Comparison of ENCODE assay signal across 26 cellular contexts in genomic region chr12:62738611-62739010, GRCh38.
DNase-seq lines count a peak whose midpoint lies in the region; FAIRE-seq and TF ChIP-seq lines count a peak whose summit lies in the region.
"Had no signal": no experiment of that assay in that cellular context is flagged by ENCODE, and none has a peak within 500 bp of the region (broad histone marks: within the 10 kb centered on the region; RNA-seq: fewer than 3 reads in every experiment).

No MANE protein-coding gene starts in this region.

- H3K4me2 ChIP-seq in astrocyte (ENCODE audit: low read length), result peak overlapping the region; percentile 15
- H3K4me2 ChIP-seq: BLaER1 had no signal

- no peak overlapping the region for H2AFZ ChIP-seq in astrocyte (ENCODE audit: low read depth, low read length)

- H3K27me3 ChIP-seq in astrocyte (ENCODE audit: insufficient read depth, low read length) (no peaks in the 10 kb centered on the region), esophagus muscularis mucosa (no peaks in the 10 kb centered on the region)
- H3K27me3 ChIP-seq: BLaER1, left lung, transverse colon had no signal

- H3K9me3 Mint-ChIP-seq in astrocyte (ENCODE audit: unreplicated experiment) (peaks cover 2% of the 10 kb centered on the region), osteocyte (ENCODE audit: unreplicated experiment) (no peaks in the 10 kb centered on the region)
- H3K9me3 Mint-ChIP-seq: activated CD4-positive, alpha-beta T cell treated with anti-CD3 and anti-CD28 coated beads, Interleukin-2, amount 10 ng/mL, durations not matched to agents 24 days and 14 days; activated T-cell treated with anti-CD3 and anti-CD28 coated beads, Interleukin-2, amount 50 U/mL, for 4 hours; naive thymus-derived CD4-positive, alpha-beta T cell had no signal

- no peak overlapping the region for H3K9ac ChIP-seq in astrocyte (ENCODE audit: low read length)
- H3K9ac ChIP-seq: BLaER1, GM23248 had no signal

- H4K20me1 ChIP-seq in astrocyte (ENCODE audit: insufficient read depth, low read length), result no peaks in the 10 kb centered on the region
- H4K20me1 ChIP-seq: BLaER1 had no signal

- H3K27ac ChIP-seq in astrocyte (ENCODE audit: low read depth, low read length), result no peak overlapping the region
- no peak overlapping the region for H3K27ac ChIP-seq in esophagus muscularis mucosa (replicated peaks in 1 of 4)
- H3K27ac ChIP-seq: BLaER1, GM23248, left lung, transverse colon had no signal

- 94% methylated on average over 8 of the region's 8 CpGs for WGBS in esophagus muscularis mucosa

- DNase-seq in G401 (ENCODE audit: low spot score) (peak; percentile 44), NCI-H1694 treated with DMSO at 0.1 percent for 48 hours (lab: John Stamatoyannopoulos, UW) (peak; percentile 31), astrocyte (ENCODE audit: low read depth) (no peak), osteocyte (ENCODE audit: extremely low spot score, unreplicated experiment) (no peak), esophagus muscularis mucosa (ENCODE audit: extremely low spot score) (no peak), NCI-H2196 treated with DMSO at 0.1 percent for 48 hours (lab: John Stamatoyannopoulos, UW; ENCODE audit: unreplicated experiment) (no peak), HK-2 (ENCODE audit: unreplicated experiment) (no peak)
- DNase-seq: activated CD4-positive, alpha-beta T cell treated with anti-CD3 and anti-CD28 coated beads, Interleukin-2, amount 10 ng/mL, durations not matched to agents 24 days and 14 days; activated gamma-delta T cell treated with Interleukin-2 at 50 U/mL for 16 hours; activated T-cell treated with anti-CD3 and anti-CD28 coated beads, Interleukin-2, amount 50 U/mL, for 4 hours; Caco-2; central memory CD4-positive, alpha-beta T cell; dermis blood vessel endothelial cell; GM23248; left lung; naive thymus-derived CD4-positive, alpha-beta T cell; NCI-H1092; NCI-H2029; NCI-H446 treated with DMSO at 0.1 percent for 48 hours; occipital lobe; Right ventricle myocardium superior; transverse colon had no signal

- no peak overlapping the region for H3K27ac Mint-ChIP-seq in astrocyte (ENCODE audit: unreplicated experiment)
- peak overlapping the region; percentile 38 for H3K27ac Mint-ChIP-seq in osteocyte (ENCODE audit: unreplicated experiment)
- H3K27ac Mint-ChIP-seq: activated CD4-positive, alpha-beta T cell treated with anti-CD3 and anti-CD28 coated beads, Interleukin-2, amount 10 ng/mL, durations not matched to agents 24 days and 14 days; naive thymus-derived CD4-positive, alpha-beta T cell had no signal

- FAIRE-seq in astrocyte (lab: Jason Lieb, UNC), result peak; percentile 37
- FAIRE-seq: HepG2, islet of Langerhans had no signal

- intact Hi-C loops in esophagus muscularis mucosa (cut with DNase I), result loop anchor here (10.0 kb wide), 1 partner anchor 104 kb away; no protein-coding TSS in a partner anchor

- in situ Hi-C loops in G401 (cut with HindIII; ENCODE audit: low sequenced_read_pairs), result no loop called here

- TF ChIP-seq EP300 in esophagus muscularis mucosa (IDR thresholded peaks at IDR 0.05), result no peak

- no peaks in the 10 kb centered on the region for H3K79me2 ChIP-seq in astrocyte (ENCODE audit: insufficient read depth, low read length)

- H3K4me3 ChIP-seq in astrocyte (ENCODE audit: insufficient read depth, low read depth, low read length) (no peak overlapping the region), esophagus muscularis mucosa (no peak overlapping the region)
- H3K4me3 ChIP-seq: BLaER1, GM23248, left lung, skin epidermis, transverse colon had no signal

- H3K36me3 Mint-ChIP-seq in astrocyte (ENCODE audit: low read depth, unreplicated experiment), result peaks cover 1% of the 10 kb centered on the region
- peaks cover 24% of the 10 kb centered on the region for H3K36me3 Mint-ChIP-seq in osteocyte (ENCODE audit: unreplicated experiment)
- H3K36me3 Mint-ChIP-seq: naive thymus-derived CD4-positive, alpha-beta T cell had no signal

- H3K4me3 Mint-ChIP-seq in astrocyte (ENCODE audit: unreplicated experiment), result no peak overlapping the region
- H3K4me3 Mint-ChIP-seq in osteocyte (ENCODE audit: unreplicated experiment), result no peak overlapping the region
- H3K4me3 Mint-ChIP-seq: activated CD4-positive, alpha-beta T cell treated with anti-CD3 and anti-CD28 coated beads, Interleukin-2, amount 10 ng/mL, durations not matched to agents 24 days and 14 days; activated T-cell treated with anti-CD3 and anti-CD28 coated beads, Interleukin-2, amount 50 U/mL, for 4 hours; naive thymus-derived CD4-positive, alpha-beta T cell had no signal

- H3K27me3 Mint-ChIP-seq in astrocyte (ENCODE audit: low read depth, unreplicated experiment) (no peaks in the 10 kb centered on the region), osteocyte (ENCODE audit: unreplicated experiment) (no peaks in the 10 kb centered on the region)

- H3K4me1 Mint-ChIP-seq in astrocyte (ENCODE audit: low read depth, unreplicated experiment), result peaks cover 21% of the 10 kb centered on the region
- peaks cover 50% of the 10 kb centered on the region for H3K4me1 Mint-ChIP-seq in osteocyte (ENCODE audit: unreplicated experiment)

- no peak for TF ChIP-seq CTCF in astrocyte (IDR thresholded peaks at IDR 0.05; ENCODE audit: insufficient read depth, low read depth, low read length)
- TF ChIP-seq CTCF in osteocyte (IDR thresholded peaks at IDR 0.05), result no peak
- TF ChIP-seq CTCF in esophagus muscularis mucosa (IDR thresholded peaks at IDR 0.05), result no peak

- no peaks in the 10 kb centered on the region for H3K9me3 ChIP-seq in astrocyte (ENCODE audit: insufficient read depth, low read depth, low read length)
- H3K9me3 ChIP-seq in esophagus muscularis mucosa, result no peaks in the 10 kb centered on the region
- H3K9me3 ChIP-seq: BLaER1, Caco-2, left lung, transverse colon had no signal

- H3K36me3 ChIP-seq in astrocyte (ENCODE audit: insufficient read depth, low read length) (no peaks in the 10 kb centered on the region), esophagus muscularis mucosa (no peaks in the 10 kb centered on the region)
- H3K36me3 ChIP-seq: left lung, transverse colon had no signal

- H3K4me1 ChIP-seq in astrocyte (ENCODE audit: insufficient read depth, low read length) (peaks cover 8% of the 10 kb centered on the region), esophagus muscularis mucosa (peaks cover 0 to 4% (median 0%) of the 10 kb centered on the region in 4 donors)
- H3K4me1 ChIP-seq: BLaER1, left lung, transverse colon had no signal

- TF ChIP-seq POLR2A in esophagus muscularis mucosa (IDR thresholded peaks at IDR 0.05; ENCODE audit: low read depth), result no peak

Comparison
In these comparisons a context has a peak if more than half of its experiments do, and no peak if none do; other contexts are left out.
1. DNase-seq: peak in G401 (single experiment) and NCI-H1694 treated with DMSO at 0.1 percent for 48 hours (single experiment); none in astrocyte (single experiment), osteocyte (single experiment), esophagus muscularis mucosa (single experiment), NCI-H2196 treated with DMSO at 0.1 percent for 48 hours (single experiment) and HK-2 (single experiment).